In the genomic region with DNA sequence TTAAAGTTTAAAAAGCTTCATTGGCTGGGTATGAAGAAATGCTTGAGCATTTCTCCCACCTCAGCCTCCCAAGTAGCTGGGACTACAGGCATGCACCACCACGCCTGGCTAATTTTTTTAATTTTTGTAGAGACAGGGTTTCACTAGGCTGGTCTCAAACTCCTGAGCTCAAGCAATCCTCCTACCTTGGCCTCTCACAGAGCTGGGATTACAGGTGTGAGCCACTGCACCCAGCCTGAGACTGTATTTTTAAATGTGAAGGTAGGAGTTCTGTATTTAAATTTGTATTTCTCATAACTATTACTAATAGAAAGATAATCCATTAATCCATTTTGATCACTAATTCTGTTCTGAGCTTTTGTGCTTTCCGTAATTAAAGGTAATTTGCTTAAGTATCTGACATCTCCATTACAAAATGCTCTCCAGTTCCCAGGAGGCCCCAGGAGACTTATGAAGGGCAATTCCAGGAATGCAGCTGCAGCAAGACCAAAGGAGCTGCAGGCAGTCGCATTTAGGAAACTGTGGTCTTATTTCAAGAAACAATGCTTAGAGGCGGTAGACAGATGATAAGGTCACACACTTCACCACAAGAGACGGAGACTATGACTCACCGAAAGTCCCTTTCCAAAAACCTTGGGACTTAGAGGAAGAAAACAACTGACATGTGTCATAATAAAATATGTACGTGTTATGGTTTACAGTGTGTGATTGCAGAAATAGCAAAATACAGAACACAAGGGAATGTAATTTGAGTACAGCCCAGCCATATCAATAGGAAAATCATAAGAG, we compare ENCODE assay signal across 1 cellular context.
TF ChIP-seq lines count a peak whose summit lies in the region.

No MANE protein-coding gene starts in this region.

TF ChIP-seq in K562, 482 proteins besides CTCF, POLR2A, EP300 and RAD21 (continued from another document and continues in another):
- no peak for TF ChIP-seq SRF (CRISPR knock-in tag; IDR thresholded peaks at IDR 0.05)
- TF ChIP-seq ZNF175 (CRISPR knock-in tag; IDR thresholded peaks at IDR 0.05; ENCODE audit: low read depth) = no peak
- 0 out of 4 replicates have a peak, but pooled peaks of 1 of the 2 experiments have one; percentile 48 for TF ChIP-seq NONO (IDR thresholded peaks at IDR 0.05; ENCODE audit: low read depth in 2 of 2, low read length in 1 of 2)
- no peak for TF ChIP-seq NR4A1 (CRISPR knock-in tag; IDR thresholded peaks at IDR 0.05)
- no peak for TF ChIP-seq NR4A1 (tag; IDR thresholded peaks at IDR 0.05)
- TF ChIP-seq RFX1 (IDR thresholded peaks at IDR 0.05) = no peak
- TF ChIP-seq TAL1 (IDR thresholded peaks at IDR 0.05) = peak; percentile 50; the same call in 1 of the 2 replicates
- TF ChIP-seq MEIS2 (IDR thresholded peaks at IDR 0.05; ENCODE audit: partially characterized antibody) = peak; percentile 98
- peak; percentile 99 for TF ChIP-seq JUND (IDR thresholded peaks at IDR 0.05; ENCODE audit: borderline replicate concordance, low read depth, low read length)
- TF ChIP-seq JUND (tag; IDR thresholded peaks at IDR 0.05; ENCODE audit: borderline replicate concordance, low read depth, low read length) = peak; percentile 99
- TF ChIP-seq, protein P1, sequence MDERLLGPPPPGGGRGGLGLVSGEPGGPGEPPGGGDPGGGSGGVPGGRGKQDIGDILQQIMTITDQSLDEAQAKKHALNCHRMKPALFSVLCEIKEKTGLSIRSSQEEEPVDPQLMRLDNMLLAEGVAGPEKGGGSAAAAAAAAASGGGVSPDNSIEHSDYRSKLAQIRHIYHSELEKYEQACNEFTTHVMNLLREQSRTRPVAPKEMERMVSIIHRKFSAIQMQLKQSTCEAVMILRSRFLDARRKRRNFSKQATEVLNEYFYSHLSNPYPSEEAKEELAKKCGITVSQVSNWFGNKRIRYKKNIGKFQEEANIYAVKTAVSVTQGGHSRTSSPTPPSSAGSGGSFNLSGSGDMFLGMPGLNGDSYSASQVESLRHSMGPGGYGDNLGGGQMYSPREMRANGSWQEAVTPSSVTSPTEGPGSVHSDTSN (CRISPR knock-in tag; IDR thresholded peaks at IDR 0.05; ENCODE audit: low read depth) = no peak
- TF ChIP-seq, protein P1 (tag; conservative IDR thresholded peaks at IDR 0.05; ENCODE audit: low read depth) = peak; percentile 92
- TF ChIP-seq, protein P2, sequence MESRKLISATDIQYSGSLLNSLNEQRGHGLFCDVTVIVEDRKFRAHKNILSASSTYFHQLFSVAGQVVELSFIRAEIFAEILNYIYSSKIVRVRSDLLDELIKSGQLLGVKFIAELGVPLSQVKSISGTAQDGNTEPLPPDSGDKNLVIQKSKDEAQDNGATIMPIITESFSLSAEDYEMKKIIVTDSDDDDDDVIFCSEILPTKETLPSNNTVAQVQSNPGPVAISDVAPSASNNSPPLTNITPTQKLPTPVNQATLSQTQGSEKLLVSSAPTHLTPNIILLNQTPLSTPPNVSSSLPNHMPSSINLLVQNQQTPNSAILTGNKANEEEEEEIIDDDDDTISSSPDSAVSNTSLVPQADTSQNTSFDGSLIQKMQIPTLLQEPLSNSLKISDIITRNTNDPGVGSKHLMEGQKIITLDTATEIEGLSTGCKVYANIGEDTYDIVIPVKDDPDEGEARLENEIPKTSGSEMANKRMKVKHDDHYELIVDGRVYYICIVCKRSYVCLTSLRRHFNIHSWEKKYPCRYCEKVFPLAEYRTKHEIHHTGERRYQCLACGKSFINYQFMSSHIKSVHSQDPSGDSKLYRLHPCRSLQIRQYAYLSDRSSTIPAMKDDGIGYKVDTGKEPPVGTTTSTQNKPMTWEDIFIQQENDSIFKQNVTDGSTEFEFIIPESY (CRISPR knock-in tag; IDR thresholded peaks at IDR 0.05) = no peak
- no peak for TF ChIP-seq ZFP30 (CRISPR knock-in tag; IDR thresholded peaks at IDR 0.05; ENCODE audit: borderline replicate concordance)
- TF ChIP-seq BDP1 (IDR thresholded peaks at IDR 0.05; ENCODE audit: insufficient read depth, insufficient read length) = no peak
- TF ChIP-seq C11orf30 (IDR thresholded peaks at IDR 0.05; ENCODE audit: low read depth) = 0 out of 2 replicates have a peak, but pooled peaks have one; percentile 11
- TF ChIP-seq, protein P3, sequence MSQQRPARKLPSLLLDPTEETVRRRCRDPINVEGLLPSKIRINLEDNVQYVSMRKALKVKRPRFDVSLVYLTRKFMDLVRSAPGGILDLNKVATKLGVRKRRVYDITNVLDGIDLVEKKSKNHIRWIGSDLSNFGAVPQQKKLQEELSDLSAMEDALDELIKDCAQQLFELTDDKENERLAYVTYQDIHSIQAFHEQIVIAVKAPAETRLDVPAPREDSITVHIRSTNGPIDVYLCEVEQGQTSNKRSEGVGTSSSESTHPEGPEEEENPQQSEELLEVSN (IDR thresholded peaks at IDR 0.05; ENCODE audit: borderline replicate concordance in 1 of 2, extremely low read depth in 1 of 2, insufficient read depth in 1 of 2, insufficient read length in 1 of 2, low read depth in 1 of 2, low read length in 1 of 2, poor library complexity in 1 of 2, severe bottlenecking in 1 of 2) = no peak
- no peak for TF ChIP-seq CBX1 (IDR thresholded peaks at IDR 0.05; ENCODE audit: low read depth)
- TF ChIP-seq ZNF830 (CRISPR knock-in tag; IDR thresholded peaks at IDR 0.05) = no peak
- no peak for TF ChIP-seq POLR3A (IDR thresholded peaks at IDR 0.05; ENCODE audit: borderline replicate concordance, extremely low read depth, insufficient read depth, insufficient read length)
- no peak for TF ChIP-seq ZNF3 (CRISPR knock-in tag; IDR thresholded peaks at IDR 0.05)
- 0 out of 2 replicates have a peak, but pooled peaks have one; percentile 56 for TF ChIP-seq ZNF23 (CRISPR knock-in tag; IDR thresholded peaks at IDR 0.05)
- TF ChIP-seq ZNF311 (CRISPR knock-in tag; IDR thresholded peaks at IDR 0.05) = no peak
- TF ChIP-seq, protein P4, sequence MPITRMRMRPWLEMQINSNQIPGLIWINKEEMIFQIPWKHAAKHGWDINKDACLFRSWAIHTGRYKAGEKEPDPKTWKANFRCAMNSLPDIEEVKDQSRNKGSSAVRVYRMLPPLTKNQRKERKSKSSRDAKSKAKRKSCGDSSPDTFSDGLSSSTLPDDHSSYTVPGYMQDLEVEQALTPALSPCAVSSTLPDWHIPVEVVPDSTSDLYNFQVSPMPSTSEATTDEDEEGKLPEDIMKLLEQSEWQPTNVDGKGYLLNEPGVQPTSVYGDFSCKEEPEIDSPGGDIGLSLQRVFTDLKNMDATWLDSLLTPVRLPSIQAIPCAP (CRISPR knock-in tag; IDR thresholded peaks at IDR 0.05; ENCODE audit: borderline replicate concordance) = no peak
- no peak for TF ChIP-seq ZSCAN32 (CRISPR knock-in tag; IDR thresholded peaks at IDR 0.05)
- peak; percentile 83 for TF ChIP-seq MTA1 (IDR thresholded peaks at IDR 0.05; ENCODE audit: borderline replicate concordance)
- peak; percentile 46 for TF ChIP-seq MYC (IDR thresholded peaks at IDR 0.05; ENCODE audit: low read depth, low read length)
- no peak for TF ChIP-seq MYC (CRISPR knock-in tag; IDR thresholded peaks at IDR 0.05; ENCODE audit: borderline replicate concordance, low read depth)
- TF ChIP-seq STAT5A (IDR thresholded peaks at IDR 0.05; ENCODE audit: borderline replicate concordance, low read length) = peak; percentile 79; the same call in 1 of the 2 replicates
- TF ChIP-seq, protein P5, sequence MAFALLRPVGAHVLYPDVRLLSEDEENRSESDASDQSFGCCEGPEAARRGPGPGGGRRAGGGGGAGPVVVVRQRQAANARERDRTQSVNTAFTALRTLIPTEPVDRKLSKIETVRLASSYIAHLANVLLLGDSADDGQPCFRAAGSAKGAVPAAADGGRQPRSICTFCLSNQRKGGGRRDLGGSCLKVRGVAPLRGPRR (CRISPR knock-in tag; IDR thresholded peaks at IDR 0.05) = no peak
- no peak for TF ChIP-seq ZNF174 (CRISPR knock-in tag; IDR thresholded peaks at IDR 0.05)
- TF ChIP-seq, protein P6, sequence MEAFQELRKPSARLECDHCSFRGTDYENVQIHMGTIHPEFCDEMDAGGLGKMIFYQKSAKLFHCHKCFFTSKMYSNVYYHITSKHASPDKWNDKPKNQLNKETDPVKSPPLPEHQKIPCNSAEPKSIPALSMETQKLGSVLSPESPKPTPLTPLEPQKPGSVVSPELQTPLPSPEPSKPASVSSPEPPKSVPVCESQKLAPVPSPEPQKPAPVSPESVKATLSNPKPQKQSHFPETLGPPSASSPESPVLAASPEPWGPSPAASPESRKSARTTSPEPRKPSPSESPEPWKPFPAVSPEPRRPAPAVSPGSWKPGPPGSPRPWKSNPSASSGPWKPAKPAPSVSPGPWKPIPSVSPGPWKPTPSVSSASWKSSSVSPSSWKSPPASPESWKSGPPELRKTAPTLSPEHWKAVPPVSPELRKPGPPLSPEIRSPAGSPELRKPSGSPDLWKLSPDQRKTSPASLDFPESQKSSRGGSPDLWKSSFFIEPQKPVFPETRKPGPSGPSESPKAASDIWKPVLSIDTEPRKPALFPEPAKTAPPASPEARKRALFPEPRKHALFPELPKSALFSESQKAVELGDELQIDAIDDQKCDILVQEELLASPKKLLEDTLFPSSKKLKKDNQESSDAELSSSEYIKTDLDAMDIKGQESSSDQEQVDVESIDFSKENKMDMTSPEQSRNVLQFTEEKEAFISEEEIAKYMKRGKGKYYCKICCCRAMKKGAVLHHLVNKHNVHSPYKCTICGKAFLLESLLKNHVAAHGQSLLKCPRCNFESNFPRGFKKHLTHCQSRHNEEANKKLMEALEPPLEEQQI (IDR thresholded peaks at IDR 0.05) = peak; percentile 85
- TF ChIP-seq PML (IDR thresholded peaks at IDR 0.05; ENCODE audit: low read length) = peak; percentile 47; the same call in 1 of the 2 replicates
- peak; percentile 64 for TF ChIP-seq CEBPB (tag; IDR thresholded peaks at IDR 0.05)
- no peak for TF ChIP-seq PHB (CRISPR knock-in tag; IDR thresholded peaks at IDR 0.05)
- TF ChIP-seq, protein P7, sequence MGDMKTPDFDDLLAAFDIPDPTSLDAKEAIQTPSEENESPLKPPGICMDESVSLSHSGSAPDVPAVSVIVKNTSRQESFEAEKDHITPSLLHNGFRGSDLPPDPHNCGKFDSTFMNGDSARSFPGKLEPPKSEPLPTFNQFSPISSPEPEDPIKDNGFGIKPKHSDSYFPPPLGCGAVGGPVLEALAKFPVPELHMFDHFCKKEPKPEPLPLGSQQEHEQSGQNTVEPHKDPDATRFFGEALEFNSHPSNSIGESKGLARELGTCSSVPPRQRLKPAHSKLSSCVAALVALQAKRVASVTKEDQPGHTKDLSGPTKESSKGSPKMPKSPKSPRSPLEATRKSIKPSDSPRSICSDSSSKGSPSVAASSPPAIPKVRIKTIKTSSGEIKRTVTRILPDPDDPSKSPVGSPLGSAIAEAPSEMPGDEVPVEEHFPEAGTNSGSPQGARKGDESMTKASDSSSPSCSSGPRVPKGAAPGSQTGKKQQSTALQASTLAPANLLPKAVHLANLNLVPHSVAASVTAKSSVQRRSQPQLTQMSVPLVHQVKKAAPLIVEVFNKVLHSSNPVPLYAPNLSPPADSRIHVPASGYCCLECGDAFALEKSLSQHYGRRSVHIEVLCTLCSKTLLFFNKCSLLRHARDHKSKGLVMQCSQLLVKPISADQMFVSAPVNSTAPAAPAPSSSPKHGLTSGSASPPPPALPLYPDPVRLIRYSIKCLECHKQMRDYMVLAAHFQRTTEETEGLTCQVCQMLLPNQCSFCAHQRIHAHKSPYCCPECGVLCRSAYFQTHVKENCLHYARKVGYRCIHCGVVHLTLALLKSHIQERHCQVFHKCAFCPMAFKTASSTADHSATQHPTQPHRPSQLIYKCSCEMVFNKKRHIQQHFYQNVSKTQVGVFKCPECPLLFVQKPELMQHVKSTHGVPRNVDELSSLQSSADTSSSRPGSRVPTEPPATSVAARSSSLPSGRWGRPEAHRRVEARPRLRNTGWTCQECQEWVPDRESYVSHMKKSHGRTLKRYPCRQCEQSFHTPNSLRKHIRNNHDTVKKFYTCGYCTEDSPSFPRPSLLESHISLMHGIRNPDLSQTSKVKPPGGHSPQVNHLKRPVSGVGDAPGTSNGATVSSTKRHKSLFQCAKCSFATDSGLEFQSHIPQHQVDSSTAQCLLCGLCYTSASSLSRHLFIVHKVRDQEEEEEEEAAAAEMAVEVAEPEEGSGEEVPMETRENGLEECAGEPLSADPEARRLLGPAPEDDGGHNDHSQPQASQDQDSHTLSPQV (IDR thresholded peaks at IDR 0.05) = 0 out of 2 replicates have a peak, but pooled peaks have one; percentile 52
- TF ChIP-seq SMAD4 (CRISPR knock-in tag; conservative IDR thresholded peaks at IDR 0.05) = peak; percentile 96
- TF ChIP-seq ELF1 (tag; IDR thresholded peaks at IDR 0.05) = no peak
- peak; percentile 74 for TF ChIP-seq TAF9B (IDR thresholded peaks at IDR 0.05; ENCODE audit: partially characterized antibody)
- TF ChIP-seq, protein P8, sequence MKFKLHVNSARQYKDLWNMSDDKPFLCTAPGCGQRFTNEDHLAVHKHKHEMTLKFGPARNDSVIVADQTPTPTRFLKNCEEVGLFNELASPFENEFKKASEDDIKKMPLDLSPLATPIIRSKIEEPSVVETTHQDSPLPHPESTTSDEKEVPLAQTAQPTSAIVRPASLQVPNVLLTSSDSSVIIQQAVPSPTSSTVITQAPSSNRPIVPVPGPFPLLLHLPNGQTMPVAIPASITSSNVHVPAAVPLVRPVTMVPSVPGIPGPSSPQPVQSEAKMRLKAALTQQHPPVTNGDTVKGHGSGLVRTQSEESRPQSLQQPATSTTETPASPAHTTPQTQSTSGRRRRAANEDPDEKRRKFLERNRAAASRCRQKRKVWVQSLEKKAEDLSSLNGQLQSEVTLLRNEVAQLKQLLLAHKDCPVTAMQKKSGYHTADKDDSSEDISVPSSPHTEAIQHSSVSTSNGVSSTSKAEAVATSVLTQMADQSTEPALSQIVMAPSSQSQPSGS (CRISPR knock-in tag; IDR thresholded peaks at IDR 0.05) = no peak
- TF ChIP-seq NFXL1 (CRISPR knock-in tag; IDR thresholded peaks at IDR 0.05) = no peak
- no peak for TF ChIP-seq SIRT6 (IDR thresholded peaks at IDR 0.05; ENCODE audit: low read depth, low read length)
- TF ChIP-seq XRCC5 (IDR thresholded peaks at IDR 0.05; ENCODE audit: low read depth, low read length) = no peak
- no peak for TF ChIP-seq IRF2 (CRISPR knock-in tag; IDR thresholded peaks at IDR 0.05)
- peak; percentile 73; the same call in 1 of the 2 replicates for TF ChIP-seq NBN (IDR thresholded peaks at IDR 0.05; ENCODE audit: low read depth)
- TF ChIP-seq, protein P9, sequence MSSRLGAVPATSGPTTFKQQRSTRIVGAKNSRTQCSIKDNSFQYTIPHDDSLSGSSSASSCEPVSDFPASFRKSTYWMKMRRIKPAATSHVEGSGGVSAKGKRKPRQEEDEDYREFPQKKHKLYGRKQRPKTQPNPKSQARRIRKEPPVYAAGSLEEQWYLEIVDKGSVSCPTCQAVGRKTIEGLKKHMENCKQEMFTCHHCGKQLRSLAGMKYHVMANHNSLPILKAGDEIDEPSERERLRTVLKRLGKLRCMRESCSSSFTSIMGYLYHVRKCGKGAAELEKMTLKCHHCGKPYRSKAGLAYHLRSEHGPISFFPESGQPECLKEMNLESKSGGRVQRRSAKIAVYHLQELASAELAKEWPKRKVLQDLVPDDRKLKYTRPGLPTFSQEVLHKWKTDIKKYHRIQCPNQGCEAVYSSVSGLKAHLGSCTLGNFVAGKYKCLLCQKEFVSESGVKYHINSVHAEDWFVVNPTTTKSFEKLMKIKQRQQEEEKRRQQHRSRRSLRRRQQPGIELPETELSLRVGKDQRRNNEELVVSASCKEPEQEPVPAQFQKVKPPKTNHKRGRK (tag; IDR thresholded peaks at IDR 0.05) = no peak
